Comparison of ENCODE assay signal across 12 cellular contexts in the genomic region with DNA sequence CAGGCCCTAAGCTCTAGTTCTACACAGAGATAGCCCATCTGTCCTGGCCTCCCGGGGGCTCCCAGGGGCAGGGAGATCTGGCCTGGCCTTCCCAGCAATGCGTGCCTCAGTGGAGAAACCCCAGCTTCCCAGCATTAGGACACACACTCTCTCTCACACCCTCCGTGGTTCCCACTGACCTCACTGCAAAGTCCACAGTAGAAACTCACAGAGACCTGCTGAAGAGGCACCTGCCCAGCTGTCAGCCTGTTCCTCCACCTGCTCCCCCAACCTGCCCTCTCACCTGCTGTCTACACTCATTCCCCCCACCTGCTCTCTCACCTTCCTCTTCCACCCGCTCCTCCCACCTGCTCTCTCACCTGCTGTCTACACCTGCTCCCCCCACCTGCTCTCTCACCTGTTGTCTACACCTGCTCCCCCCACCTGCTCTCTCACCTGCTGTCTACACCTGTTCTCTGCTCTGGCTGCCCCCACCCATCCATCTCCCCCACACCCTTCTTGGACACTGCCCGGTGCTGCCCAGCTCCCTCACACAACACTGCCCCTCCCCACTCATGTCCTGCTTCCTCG. TPM values are rescaled to one million over a fixed set of nuclear protein-coding genes. Genes with fewer than 3 reads are reported as not detected.
DNase-seq lines count a peak whose midpoint lies in the region; ATAC-seq, FAIRE-seq and TF ChIP-seq lines count a peak whose summit lies in the region.
"Had no signal": no experiment of that assay in that cellular context is flagged by ENCODE, and none has a peak within 500 bp of the region (broad histone marks: within the 10 kb centered on the region; RNA-seq: fewer than 3 reads in every experiment).

No MANE protein-coding gene starts in this region.

- ATAC-seq in stimulated activated naive CD8-positive, alpha-beta T cell treated with anti-CD3 and anti-CD28 coated beads, Interleukin-15, amount 100 ng/mL, for 72 hours: peak; percentile 23
- no peak for ATAC-seq in stimulated activated naive CD8-positive, alpha-beta T cell treated with anti-CD3 and anti-CD28 coated beads, Interleukin-15, Interleukin-2, amounts not matched to agents 100 U/mL and 50 U/mL, for 24 hours
- ATAC-seq in GM18870 (IDR thresholded peaks at IDR 0.05; ENCODE audit: unreplicated experiment): no peak
- no peak for ATAC-seq in activated CD8-positive, alpha-beta T cell treated with anti-CD3 and anti-CD28 coated beads, Interleukin-2, amount 10 ng/mL, durations not matched to agents 7 days and 5 days
- ATAC-seq: body of pancreas had no signal

- H3K9me3 ChIP-seq in endodermal cell (ENCODE audit: control insufficient read depth, low read length) (no peaks in the 10 kb centered on the region), muscle layer of colon (ENCODE audit: low read length) (no peaks in the 10 kb centered on the region)
- H3K9me3 ChIP-seq: body of pancreas had no signal

- H3K9ac ChIP-seq in endodermal cell (ENCODE audit: extremely low read depth, low read length, poor library complexity, severe bottlenecking): no peak overlapping the region
- no peak overlapping the region for H3K9ac ChIP-seq in muscle layer of colon (ENCODE audit: low read length)

- no peaks in the 10 kb centered on the region for H3K4me1 ChIP-seq in endodermal cell (ENCODE audit: control insufficient read depth, insufficient read depth, low read length)
- peaks cover 28% of the 10 kb centered on the region for H3K4me1 ChIP-seq in muscle layer of colon (ENCODE audit: insufficient read depth, low read length)
- H3K4me1 ChIP-seq: body of pancreas had no signal

- H3K4me3 ChIP-seq in endodermal cell (ENCODE audit: low read length) (no peak overlapping the region), muscle layer of colon (ENCODE audit: low read depth in 1 of 2, low read length in 2 of 2) (peak overlapping the region in 1 of 2 donors; percentile 36)
- H3K4me3 ChIP-seq: body of pancreas had no signal

- peak overlapping the region in 1 of 2 donors; percentile 27 for H3K27ac Mint-ChIP-seq in stimulated activated naive CD8-positive, alpha-beta T cell treated with anti-CD3 and anti-CD28 coated beads, Interleukin-15, amount 100 ng/mL, for 72 hours
- no peak overlapping the region for H3K27ac Mint-ChIP-seq in endodermal cell
- H3K27ac Mint-ChIP-seq in activated CD8-positive, alpha-beta T cell treated with anti-CD3 and anti-CD28 coated beads, Interleukin-2, amount 10 ng/mL, durations not matched to agents 7 days and 5 days: no peak overlapping the region
- no peak overlapping the region for H3K27ac Mint-ChIP-seq in activated naive CD8-positive, alpha-beta T cell treated with anti-CD3 and anti-CD28 coated beads for 36 hours
- H3K27ac Mint-ChIP-seq: activated T-cell treated with anti-CD3 and anti-CD28 coated beads, Interleukin-2, amount 50 U/mL, for 24 hours had no signal

- WGBS in endodermal cell (ENCODE audit: insufficient coverage in 1 of 2, insufficient read length in 1 of 2), 2 experiments: 75 to 85% methylated on average over 2 to 6 of the region's 6 CpGs

- CTCF ChIA-PET in activated CD8-positive, alpha-beta T cell treated with anti-CD3 and anti-CD28 coated beads, Interleukin-2, amount 10 ng/mL, durations not matched to agents 7 days and 5 days (lab: Charles Lee): no interaction called here

- H3K9me3 Mint-ChIP-seq in stimulated activated naive CD8-positive, alpha-beta T cell treated with anti-CD3 and anti-CD28 coated beads, Interleukin-15, amount 100 ng/mL, for 72 hours: no peaks in the 10 kb centered on the region
- H3K9me3 Mint-ChIP-seq in endodermal cell: peaks cover 5% of the 10 kb centered on the region
- H3K9me3 Mint-ChIP-seq in activated CD8-positive, alpha-beta T cell treated with anti-CD3 and anti-CD28 coated beads, Interleukin-2, amount 10 ng/mL, durations not matched to agents 7 days and 5 days (ENCODE audit: insufficient read depth): no peaks in the 10 kb centered on the region
- no peaks in the 10 kb centered on the region for H3K9me3 Mint-ChIP-seq in activated naive CD8-positive, alpha-beta T cell treated with anti-CD3 and anti-CD28 coated beads for 36 hours

- no peak for FAIRE-seq in GM12891 (lab: Jason Lieb, UNC)

- no peaks in the 10 kb centered on the region for H3K27me3 ChIP-seq in endodermal cell (ENCODE audit: control insufficient read depth, insufficient read depth, low read length, poor library complexity, severe bottlenecking)
- no peaks in the 10 kb centered on the region for H3K27me3 ChIP-seq in muscle layer of colon (ENCODE audit: control insufficient read depth in 1 of 2, insufficient read depth in 2 of 2, low read length in 2 of 2)
- H3K27me3 ChIP-seq: body of pancreas had no signal

- TF ChIP-seq POLR2A in GM12891 (IDR thresholded peaks at IDR 0.05; ENCODE audit: low read depth, low read length): no peak

- no peak for DNase-seq in stimulated activated naive CD8-positive, alpha-beta T cell treated with anti-CD3 and anti-CD28 coated beads, Interleukin-15, amount 100 ng/mL, for 72 hours
- no peak for DNase-seq in stimulated activated naive CD8-positive, alpha-beta T cell treated with anti-CD3 and anti-CD28 coated beads, Interleukin-15, Interleukin-2, amounts not matched to agents 100 U/mL and 50 U/mL, for 24 hours
- no peak for DNase-seq in endodermal cell
- DNase-seq in activated CD8-positive, alpha-beta T cell treated with anti-CD3 and anti-CD28 coated beads, Interleukin-2, amount 10 ng/mL, durations not matched to agents 7 days and 5 days: no peak
- no peak for DNase-seq in GM12891 (ENCODE audit: insufficient read length, low spot score)
- no peak for DNase-seq in activated naive CD8-positive, alpha-beta T cell treated with anti-CD3 and anti-CD28 coated beads for 36 hours
- DNase-seq: activated T-cell treated with anti-CD3 and anti-CD28 coated beads, Interleukin-2, amount 50 U/mL, for 24 hours; KG1; stimulated activated CD4-positive, alpha-beta T cell treated with anti-CD3 and anti-CD28 coated beads, Interleukin-2, amount 100 ng/mL, for 48 hours had no signal

- H3K36me3 Mint-ChIP-seq in endodermal cell (ENCODE audit: low read depth): no peaks in the 10 kb centered on the region
- H3K36me3 Mint-ChIP-seq in activated CD8-positive, alpha-beta T cell treated with anti-CD3 and anti-CD28 coated beads, Interleukin-2, amount 10 ng/mL, durations not matched to agents 7 days and 5 days (ENCODE audit: low read depth): no peaks in the 10 kb centered on the region
- H3K36me3 Mint-ChIP-seq in activated naive CD8-positive, alpha-beta T cell treated with anti-CD3 and anti-CD28 coated beads for 36 hours: no peaks in the 10 kb centered on the region

- H3K36me3 ChIP-seq in endodermal cell (ENCODE audit: control insufficient read depth, insufficient read depth, low read length) (no peaks in the 10 kb centered on the region), muscle layer of colon (ENCODE audit: insufficient read depth, low read length) (no peaks in the 10 kb centered on the region)

- POLR2A ChIA-PET in activated CD8-positive, alpha-beta T cell treated with anti-CD3 and anti-CD28 coated beads, Interleukin-2, amount 10 ng/mL, durations not matched to agents 7 days and 5 days (lab: Charles Lee): no interaction called here

- H3K4me3 Mint-ChIP-seq in stimulated activated naive CD8-positive, alpha-beta T cell treated with anti-CD3 and anti-CD28 coated beads, Interleukin-15, amount 100 ng/mL, for 72 hours: no peak overlapping the region
- no peak overlapping the region for H3K4me3 Mint-ChIP-seq in endodermal cell
- H3K4me3 Mint-ChIP-seq in activated CD8-positive, alpha-beta T cell treated with anti-CD3 and anti-CD28 coated beads, Interleukin-2, amount 10 ng/mL, durations not matched to agents 7 days and 5 days: no peak overlapping the region
- no peak overlapping the region for H3K4me3 Mint-ChIP-seq in activated naive CD8-positive, alpha-beta T cell treated with anti-CD3 and anti-CD28 coated beads for 36 hours
- H3K4me3 Mint-ChIP-seq: activated T-cell treated with anti-CD3 and anti-CD28 coated beads, Interleukin-2, amount 50 U/mL, for 24 hours had no signal

- H3K27ac ChIP-seq in endodermal cell (ENCODE audit: low read depth, low read length) (peak overlapping the region; percentile 64), muscle layer of colon (ENCODE audit: low read depth, low read length) (peak overlapping the region; percentile 72)
- H3K27ac ChIP-seq: body of pancreas had no signal

- TF ChIP-seq CTCF in endodermal cell (conservative IDR thresholded peaks at IDR 0.05): no peak

- peaks cover 45% of the 10 kb centered on the region for H3K27me3 Mint-ChIP-seq in stimulated activated naive CD8-positive, alpha-beta T cell treated with anti-CD3 and anti-CD28 coated beads, Interleukin-15, amount 100 ng/mL, for 72 hours
- H3K27me3 Mint-ChIP-seq in endodermal cell (ENCODE audit: insufficient read depth): no peaks in the 10 kb centered on the region
- H3K27me3 Mint-ChIP-seq in activated CD8-positive, alpha-beta T cell treated with anti-CD3 and anti-CD28 coated beads, Interleukin-2, amount 10 ng/mL, durations not matched to agents 7 days and 5 days (ENCODE audit: low read depth): peaks cover 9% of the 10 kb centered on the region
- peaks cover 25% of the 10 kb centered on the region for H3K27me3 Mint-ChIP-seq in activated naive CD8-positive, alpha-beta T cell treated with anti-CD3 and anti-CD28 coated beads for 36 hours

- peaks cover 5% of the 10 kb centered on the region for H3K4me1 Mint-ChIP-seq in stimulated activated naive CD8-positive, alpha-beta T cell treated with anti-CD3 and anti-CD28 coated beads, Interleukin-15, amount 100 ng/mL, for 72 hours
- peaks cover 7% of the 10 kb centered on the region for H3K4me1 Mint-ChIP-seq in endodermal cell
- no peaks in the 10 kb centered on the region for H3K4me1 Mint-ChIP-seq in activated CD8-positive, alpha-beta T cell treated with anti-CD3 and anti-CD28 coated beads, Interleukin-2, amount 10 ng/mL, durations not matched to agents 7 days and 5 days (ENCODE audit: low read depth)
- H3K4me1 Mint-ChIP-seq in activated naive CD8-positive, alpha-beta T cell treated with anti-CD3 and anti-CD28 coated beads for 36 hours: no peaks in the 10 kb centered on the region

TF ChIP-seq in GM12891, 5 proteins besides CTCF, POLR2A, EP300 and RAD21:
- no peak for TF ChIP-seq POU2F2 (IDR thresholded peaks at IDR 0.05; ENCODE audit: low read depth, low read length)
- no peak for TF ChIP-seq POLR2AphosphoS5 (IDR thresholded peaks at IDR 0.05; ENCODE audit: low read depth, low read length)
- TF ChIP-seq SPI1 (IDR thresholded peaks at IDR 0.05; ENCODE audit: low read depth, low read length): no peak
- TF ChIP-seq TAF1 (IDR thresholded peaks at IDR 0.05; ENCODE audit: low read depth, low read length): no peak
- TF ChIP-seq PAX5 (IDR thresholded peaks at IDR 0.05; ENCODE audit: insufficient read depth, low read length, severe bottlenecking): no peak

RNA-seq across cellular contexts. Expression of a gene that starts 21.1 kb away (rescaled TPM):
- 10 to 100 TPM; 58.0 to 82.3 TPM for total RNA-seq in endodermal cell
- polyA plus RNA-seq in endodermal cell (2013, experiment 1 of 2): 42.3 TPM
- 39.7 TPM for polyA plus RNA-seq in endodermal cell (2013, experiment 2 of 2)
- 100 to 1,000 TPM; 220 to 233 TPM for total RNA-seq in activated CD8-positive, alpha-beta T cell treated with anti-CD3 and anti-CD28 coated beads, Interleukin-2, amount 10 ng/mL, durations not matched to agents 7 days and 5 days
- polyA plus RNA-seq in GM12891 (2012; ENCODE audit: low read depth, missing spikeins): 129 TPM
- total RNA-seq in activated naive CD8-positive, alpha-beta T cell treated with anti-CD3 and anti-CD28 coated beads for 36 hours: 100 to 1,000 TPM; 231 to 242 TPM
